1 cellular context compared by ENCODE assay signal in the genomic region with DNA sequence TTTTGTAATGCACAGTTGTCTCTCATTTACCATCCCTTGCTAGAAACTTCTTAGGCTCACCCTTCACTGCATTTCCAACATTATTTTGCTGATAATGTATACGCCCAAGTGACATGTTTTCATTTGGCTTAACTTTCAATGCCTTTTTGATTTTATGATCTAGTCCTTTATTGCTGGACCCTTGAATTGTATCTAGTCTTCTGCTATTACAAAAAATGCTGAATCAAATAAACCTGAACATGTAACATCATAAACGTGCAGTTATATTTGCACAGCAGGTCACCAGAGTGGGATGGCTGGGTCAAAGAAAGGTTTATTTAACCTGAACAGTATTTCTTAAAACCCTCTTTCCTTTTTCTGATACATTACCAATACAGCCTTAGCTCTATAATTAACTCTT.
TF ChIP-seq lines count a peak whose summit lies in the region.

No MANE protein-coding gene starts in this region.

TF ChIP-seq in HEK293, 187 proteins besides CTCF, POLR2A, EP300 and RAD21 (continued from another document):
- TF ChIP-seq, protein P1, sequence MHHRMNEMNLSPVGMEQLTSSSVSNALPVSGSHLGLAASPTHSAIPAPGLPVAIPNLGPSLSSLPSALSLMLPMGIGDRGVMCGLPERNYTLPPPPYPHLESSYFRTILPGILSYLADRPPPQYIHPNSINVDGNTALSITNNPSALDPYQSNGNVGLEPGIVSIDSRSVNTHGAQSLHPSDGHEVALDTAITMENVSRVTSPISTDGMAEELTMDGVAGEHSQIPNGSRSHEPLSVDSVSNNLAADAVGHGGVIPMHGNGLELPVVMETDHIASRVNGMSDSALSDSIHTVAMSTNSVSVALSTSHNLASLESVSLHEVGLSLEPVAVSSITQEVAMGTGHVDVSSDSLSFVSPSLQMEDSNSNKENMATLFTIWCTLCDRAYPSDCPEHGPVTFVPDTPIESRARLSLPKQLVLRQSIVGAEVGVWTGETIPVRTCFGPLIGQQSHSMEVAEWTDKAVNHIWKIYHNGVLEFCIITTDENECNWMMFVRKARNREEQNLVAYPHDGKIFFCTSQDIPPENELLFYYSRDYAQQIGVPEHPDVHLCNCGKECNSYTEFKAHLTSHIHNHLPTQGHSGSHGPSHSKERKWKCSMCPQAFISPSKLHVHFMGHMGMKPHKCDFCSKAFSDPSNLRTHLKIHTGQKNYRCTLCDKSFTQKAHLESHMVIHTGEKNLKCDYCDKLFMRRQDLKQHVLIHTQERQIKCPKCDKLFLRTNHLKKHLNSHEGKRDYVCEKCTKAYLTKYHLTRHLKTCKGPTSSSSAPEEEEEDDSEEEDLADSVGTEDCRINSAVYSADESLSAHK (tag by site-specific recombination; IDR thresholded peaks at IDR 0.05): peak; percentile 72
- peak; percentile 26; the same call in 1 of the 2 replicates for TF ChIP-seq KLF1 (tag by site-specific recombination; IDR thresholded peaks at IDR 0.05)
- TF ChIP-seq, protein P2, sequence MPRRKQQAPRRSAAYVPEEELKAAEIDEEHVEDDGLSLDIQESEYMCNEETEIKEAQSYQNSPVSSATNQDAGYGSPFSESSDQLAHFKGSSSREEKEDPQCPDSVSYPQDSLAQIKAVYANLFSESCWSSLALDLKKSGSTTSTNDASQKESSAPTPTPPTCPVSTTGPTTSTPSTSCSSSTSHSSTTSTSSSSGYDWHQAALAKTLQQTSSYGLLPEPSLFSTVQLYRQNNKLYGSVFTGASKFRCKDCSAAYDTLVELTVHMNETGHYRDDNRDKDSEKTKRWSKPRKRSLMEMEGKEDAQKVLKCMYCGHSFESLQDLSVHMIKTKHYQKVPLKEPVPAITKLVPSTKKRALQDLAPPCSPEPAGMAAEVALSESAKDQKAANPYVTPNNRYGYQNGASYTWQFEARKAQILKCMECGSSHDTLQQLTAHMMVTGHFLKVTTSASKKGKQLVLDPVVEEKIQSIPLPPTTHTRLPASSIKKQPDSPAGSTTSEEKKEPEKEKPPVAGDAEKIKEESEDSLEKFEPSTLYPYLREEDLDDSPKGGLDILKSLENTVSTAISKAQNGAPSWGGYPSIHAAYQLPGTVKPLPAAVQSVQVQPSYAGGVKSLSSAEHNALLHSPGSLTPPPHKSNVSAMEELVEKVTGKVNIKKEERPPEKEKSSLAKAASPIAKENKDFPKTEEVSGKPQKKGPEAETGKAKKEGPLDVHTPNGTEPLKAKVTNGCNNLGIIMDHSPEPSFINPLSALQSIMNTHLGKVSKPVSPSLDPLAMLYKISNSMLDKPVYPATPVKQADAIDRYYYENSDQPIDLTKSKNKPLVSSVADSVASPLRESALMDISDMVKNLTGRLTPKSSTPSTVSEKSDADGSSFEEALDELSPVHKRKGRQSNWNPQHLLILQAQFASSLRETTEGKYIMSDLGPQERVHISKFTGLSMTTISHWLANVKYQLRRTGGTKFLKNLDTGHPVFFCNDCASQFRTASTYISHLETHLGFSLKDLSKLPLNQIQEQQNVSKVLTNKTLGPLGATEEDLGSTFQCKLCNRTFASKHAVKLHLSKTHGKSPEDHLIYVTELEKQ (tag by site-specific recombination; IDR thresholded peaks at IDR 0.05; ENCODE audit: borderline replicate concordance): peak; percentile 56; the same call in 1 of the 2 replicates
- TF ChIP-seq, protein P3, sequence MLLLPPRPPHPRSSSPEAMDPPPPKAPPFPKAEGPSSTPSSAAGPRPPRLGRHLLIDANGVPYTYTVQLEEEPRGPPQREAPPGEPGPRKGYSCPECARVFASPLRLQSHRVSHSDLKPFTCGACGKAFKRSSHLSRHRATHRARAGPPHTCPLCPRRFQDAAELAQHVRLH (tag by site-specific recombination; IDR thresholded peaks at IDR 0.05): peak; percentile 12; the same call in 1 of the 2 replicates
